7 cellular contexts compared by ENCODE assay signal in genomic region chr16:67884684-67885083, GRCh38. TPM values are rescaled to one million over a fixed set of nuclear protein-coding genes. Genes with fewer than 3 reads are reported as not detected.
DNase-seq lines count a peak whose midpoint lies in the region; ATAC-seq and TF ChIP-seq lines count a peak whose summit lies in the region.

Gene NRN1L, plus strand, starts transcription at chr16:67884885. Its CDS starts 19 bp downstream, at chr16:67884904.

- peaks cover 0 to 61% of the 10 kb centered on the region in 2 donors for H3K36me3 ChIP-seq in psoas muscle (ENCODE audit: insufficient read depth in 1 of 2, low read depth in 1 of 2)

- H3K9me3 ChIP-seq in psoas muscle = no peaks in the 10 kb centered on the region

- 16 to 39% (median 25%) methylated on average over 22 of the region's 22 CpGs for whole genome bisulfite sequencing in psoas muscle, 3 donors

- no peaks in the 10 kb centered on the region for H3K27me3 ChIP-seq in psoas muscle (ENCODE audit: insufficient read depth in 3 of 3, low read length in 2 of 3)

- ATAC-seq in left ventricle myocardium superior = peak; percentile 74
- peak; percentile 26 to 34 (median 28) for ATAC-seq in psoas muscle
- ATAC-seq in GM21529 (IDR thresholded peaks at IDR 0.05; ENCODE audit: unreplicated experiment) = no peak

- H3K4me1 ChIP-seq in psoas muscle = peaks cover 57% of the 10 kb centered on the region

- TF ChIP-seq CTCF in LNCaP clone FGC (IDR thresholded peaks at IDR 0.05; ENCODE audit: control insufficient read depth, extremely low read depth, insufficient read depth) = no peak
- no peak for TF ChIP-seq CTCF in psoas muscle (IDR thresholded peaks at IDR 0.05)

- intact Hi-C loops in left ventricle myocardium superior (cut with micrococcal nuclease) (no loop called here), psoas muscle (cut with DNase I) (loop anchor here (5.0 to 10.0 kb wide), 2 partner anchors 158 to 350 kb away; partner anchors contain the start of gene ESRP2 (in 1 of the 2))

- H3K4me3 ChIP-seq in LNCaP clone FGC (ENCODE audit: low read depth, low read length) (no peak within 1 kb of the TSS), psoas muscle (peak within 1 kb of the TSS; percentile 38)

- DNase-seq in LNCaP clone FGC (ENCODE audit: low read depth) = peak; percentile 52
- peak in 55 of 56 donors; percentile 18 to 95 (median 84) for DNase-seq in amygdala (lab: John Stamatoyannopoulos, UW)
- peak; percentile 94 for DNase-seq in left ventricle myocardium superior
- DNase-seq in psoas muscle = peak; percentile 88 to 93
- no peak for DNase-seq in SKM-1 treated with dmso at 0.1 percent for 144 hours (lab: John Stamatoyannopoulos, UW; ENCODE audit: unreplicated experiment)
- DNase-seq in T-helper 2 cell = no peak

- peak within 1 kb of the TSS; percentile 93 for H3K27ac ChIP-seq in psoas muscle

RNA-seq across cellular contexts. Expression of gene NRN1L, which starts in this region (rescaled TPM):
- total RNA-seq in left ventricle myocardium superior (not detected), psoas muscle (1 to 10 TPM in 1 of 4 donors, under 1 TPM in 1, not detected in 2; 0.77 to 1.1 TPM)
- under 1 TPM; 0.23 to 0.38 (median 0.37) TPM for polyA plus RNA-seq in psoas muscle

Comparison
In these comparisons a context has a peak if more than half of its experiments do, and no peak if none do; other contexts are left out.
1. Peak in DNase-seq and ATAC-seq in left ventricle myocardium superior; RNA of the gene not detected or under 1 TPM.
2. DNase-seq: peak in LNCaP clone FGC (single experiment), amygdala (55 of 56) and psoas muscle (2 of 2); none in SKM-1 treated with dmso at 0.1 percent for 144 hours (single experiment) and T-helper 2 cell (0 of 5).